Comparison of ENCODE assay signal across 13 cellular contexts in the genomic region with DNA sequence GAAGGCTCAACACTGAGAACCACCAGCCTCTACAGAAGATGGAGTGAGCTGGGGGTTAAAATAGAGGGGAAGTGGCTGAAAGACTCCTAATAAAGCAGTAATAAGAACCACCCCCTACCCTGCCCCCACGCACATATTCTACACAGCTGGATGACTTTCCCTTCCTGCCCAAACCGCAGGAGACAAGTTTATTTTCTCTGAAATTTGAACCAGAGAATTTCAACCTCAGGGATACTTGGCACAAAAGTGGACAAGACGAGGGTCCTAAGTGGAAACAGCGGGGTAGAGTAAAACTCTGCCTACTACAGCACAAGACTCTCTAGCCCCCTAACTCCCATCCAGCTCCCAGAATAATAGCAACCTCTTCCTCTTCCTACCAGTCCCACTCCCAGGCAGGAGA. TPM values are rescaled to one million over a fixed set of nuclear protein-coding genes. Genes with fewer than 3 reads are reported as not detected.
A peak's percentile ranks its signal among the peaks of the same experiment; 100 is the strongest.
DNase-seq lines count a peak whose midpoint lies in the region; ATAC-seq and TF ChIP-seq lines count a peak whose summit lies in the region.
"Had no signal": no experiment of that assay in that cellular context is flagged by ENCODE, and none has a peak within 500 bp of the region (broad histone marks: within the 10 kb centered on the region; RNA-seq: fewer than 3 reads in every experiment).

No MANE protein-coding gene starts in this region.

- no peak overlapping the region for H3K27ac ChIP-seq in GM23338 (ENCODE audit: low read depth)
- H3K27ac ChIP-seq: uterus, WERI-Rb-1 had no signal

- H3K36me3 ChIP-seq in GM23338 (ENCODE audit: insufficient read depth), result no peaks in the 10 kb centered on the region
- H3K36me3 ChIP-seq: uterus, WERI-Rb-1 had no signal

- H2AFZ ChIP-seq in GM23338, result no peak overlapping the region

- peaks cover 25% of the 10 kb centered on the region for H3K4me1 Mint-ChIP-seq in GM23338
- H3K4me1 Mint-ChIP-seq in stimulated activated memory B cell treated with anti-CD40 and anti-IgM and Interleukin-4, amounts not matched to agents 10 μg/mL and 1 μg/mL and 100 μg/mL, for 72 hours, result peaks cover 45% of the 10 kb centered on the region

- no peaks in the 10 kb centered on the region; the same call in 1 of the 2 replicates for H4K20me1 ChIP-seq in GM23338 (replicated peaks; ENCODE audit: insufficient read depth)

- H3K4me3 Mint-ChIP-seq in GM23338, result no peak overlapping the region
- H3K4me3 Mint-ChIP-seq in stimulated activated memory B cell treated with anti-CD40 and anti-IgM and Interleukin-4, amounts not matched to agents 10 μg/mL and 1 μg/mL and 100 μg/mL, for 72 hours, result no peak overlapping the region
- H3K4me3 Mint-ChIP-seq: activated T-cell treated with anti-CD3 and anti-CD28 coated beads, Interleukin-2, amount 50 U/mL, for 4 hours; central memory CD8-positive, alpha-beta T cell had no signal

- no peaks in the 10 kb centered on the region for H3K79me2 ChIP-seq in GM23338 (replicated peaks; ENCODE audit: insufficient read depth)

- H3K4me1 ChIP-seq in GM23338 (ENCODE audit: insufficient read depth), result peaks cover 9% of the 10 kb centered on the region
- H3K4me1 ChIP-seq: uterus had no signal

- H3K4me3 ChIP-seq in GM23338, result no peak overlapping the region
- peak overlapping the region; percentile 14 for H3K4me3 ChIP-seq in WI38 (ENCODE audit: low read depth, low read length)
- H3K4me3 ChIP-seq: uterus had no signal

- H3K27me3 ChIP-seq in GM23338 (ENCODE audit: insufficient read depth), result no peaks in the 10 kb centered on the region
- H3K27me3 ChIP-seq: uterus had no signal

- H3K4me2 ChIP-seq in GM23338, result 0 out of 2 replicates have a peak overlapping the region, but pooled peaks have one; percentile 25

- no peaks in the 10 kb centered on the region for H3K9me3 Mint-ChIP-seq in GM23338
- no peaks in the 10 kb centered on the region for H3K9me3 Mint-ChIP-seq in stimulated activated memory B cell treated with anti-CD40 and anti-IgM and Interleukin-4, amounts not matched to agents 10 μg/mL and 1 μg/mL and 100 μg/mL, for 72 hours
- H3K9me3 Mint-ChIP-seq: activated T-cell treated with anti-CD3 and anti-CD28 coated beads, Interleukin-2, amount 50 U/mL, for 4 hours; central memory CD8-positive, alpha-beta T cell; IgD-negative memory B cell had no signal

- ATAC-seq in GM23338 (peak; percentile 54), HG02973 (IDR thresholded peaks at IDR 0.05; ENCODE audit: unreplicated experiment) (no peak)
- ATAC-seq in stimulated activated memory B cell treated with anti-CD40 and anti-IgM and Interleukin-4, amounts not matched to agents 10 μg/mL and 1 μg/mL and 100 μg/mL, for 72 hours, result no peak
- ATAC-seq: activated T-cell treated with anti-CD3 and anti-CD28 coated beads, Interleukin-2, amount 50 U/mL, for 4 hours had no signal

- TF ChIP-seq CTCF in GM23338 (conservative IDR thresholded peaks at IDR 0.05; ENCODE audit: low read depth in 2 of 2) (no peak), WI38 (IDR thresholded peaks at IDR 0.05; ENCODE audit: low read depth, low read length) (no peak)

- no peaks in the 10 kb centered on the region for H3K9me2 ChIP-seq in GM23338 (ENCODE audit: insufficient read depth)

- no peaks in the 10 kb centered on the region for H3F3A ChIP-seq in GM23338 (replicated peaks; ENCODE audit: low read depth)

- peak overlapping the region; percentile 50 for H3K27ac Mint-ChIP-seq in GM23338
- H3K27ac Mint-ChIP-seq in stimulated activated memory B cell treated with anti-CD40 and anti-IgM and Interleukin-4, amounts not matched to agents 10 μg/mL and 1 μg/mL and 100 μg/mL, for 72 hours, result peak overlapping the region; percentile 80

- DNase-seq in GM23338 (ENCODE audit: low spot score) (no peak), foreskin melanocyte (peak; percentile 8), NCI-H524 (lab: John Stamatoyannopoulos, UW) (no peak), AML-193 (lab: John Stamatoyannopoulos, UW) (no peak)
- DNase-seq: activated T-cell treated with anti-CD3 and anti-CD28 coated beads, Interleukin-2, amount 50 U/mL, for 4 hours; retina; uterus; WERI-Rb-1 had no signal

- H3K27me3 Mint-ChIP-seq in GM23338 (ENCODE audit: insufficient read depth, low read depth, poor library complexity), result no peaks in the 10 kb centered on the region
- H3K27me3 Mint-ChIP-seq in stimulated activated memory B cell treated with anti-CD40 and anti-IgM and Interleukin-4, amounts not matched to agents 10 μg/mL and 1 μg/mL and 100 μg/mL, for 72 hours, result no peaks in the 10 kb centered on the region
- H3K27me3 Mint-ChIP-seq: central memory CD8-positive, alpha-beta T cell; IgD-negative memory B cell had no signal

- H3K36me3 Mint-ChIP-seq in GM23338 (ENCODE audit: low read depth), result no peaks in the 10 kb centered on the region
- H3K36me3 Mint-ChIP-seq in stimulated activated memory B cell treated with anti-CD40 and anti-IgM and Interleukin-4, amounts not matched to agents 10 μg/mL and 1 μg/mL and 100 μg/mL, for 72 hours, result peaks cover 51% of the 10 kb centered on the region

TF ChIP-seq in GM23338, 12 proteins besides CTCF, POLR2A, EP300 and RAD21 (continues in another document):
- no peak for TF ChIP-seq ZNF462 (CRISPR knock-in tag; IDR thresholded peaks at IDR 0.05)
- TF ChIP-seq EZH2phosphoT487 (IDR thresholded peaks at IDR 0.05; ENCODE audit: unreplicated experiment), result no peak
- no peak for TF ChIP-seq JUNB (IDR thresholded peaks at IDR 0.05; ENCODE audit: unreplicated experiment)
- no peak for TF ChIP-seq CREB1 (CRISPR knock-in tag; IDR thresholded peaks at IDR 0.05; ENCODE audit: low read depth)
- TF ChIP-seq, protein P1, sequence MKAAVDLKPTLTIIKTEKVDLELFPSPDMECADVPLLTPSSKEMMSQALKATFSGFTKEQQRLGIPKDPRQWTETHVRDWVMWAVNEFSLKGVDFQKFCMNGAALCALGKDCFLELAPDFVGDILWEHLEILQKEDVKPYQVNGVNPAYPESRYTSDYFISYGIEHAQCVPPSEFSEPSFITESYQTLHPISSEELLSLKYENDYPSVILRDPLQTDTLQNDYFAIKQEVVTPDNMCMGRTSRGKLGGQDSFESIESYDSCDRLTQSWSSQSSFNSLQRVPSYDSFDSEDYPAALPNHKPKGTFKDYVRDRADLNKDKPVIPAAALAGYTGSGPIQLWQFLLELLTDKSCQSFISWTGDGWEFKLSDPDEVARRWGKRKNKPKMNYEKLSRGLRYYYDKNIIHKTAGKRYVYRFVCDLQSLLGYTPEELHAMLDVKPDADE (IDR thresholded peaks at IDR 0.05), result no peak

RNA-seq across cellular contexts. Expression of gene USF3, which starts 28.4 kb away (rescaled TPM):
- total RNA-seq in GM23338 (2014; rRNA removed; shearing (Covaris generic)), result 22.0 and 23.5 TPM in 2 replicates
- 10.1 and 11.7 TPM in 2 replicates for polyA plus RNA-seq in GM23338 (2016; fragmentation: Nextera tagmentation; extraction: Ambion mirVana)
